ENCODE assay signal across 13 cellular contexts in the genomic region with DNA sequence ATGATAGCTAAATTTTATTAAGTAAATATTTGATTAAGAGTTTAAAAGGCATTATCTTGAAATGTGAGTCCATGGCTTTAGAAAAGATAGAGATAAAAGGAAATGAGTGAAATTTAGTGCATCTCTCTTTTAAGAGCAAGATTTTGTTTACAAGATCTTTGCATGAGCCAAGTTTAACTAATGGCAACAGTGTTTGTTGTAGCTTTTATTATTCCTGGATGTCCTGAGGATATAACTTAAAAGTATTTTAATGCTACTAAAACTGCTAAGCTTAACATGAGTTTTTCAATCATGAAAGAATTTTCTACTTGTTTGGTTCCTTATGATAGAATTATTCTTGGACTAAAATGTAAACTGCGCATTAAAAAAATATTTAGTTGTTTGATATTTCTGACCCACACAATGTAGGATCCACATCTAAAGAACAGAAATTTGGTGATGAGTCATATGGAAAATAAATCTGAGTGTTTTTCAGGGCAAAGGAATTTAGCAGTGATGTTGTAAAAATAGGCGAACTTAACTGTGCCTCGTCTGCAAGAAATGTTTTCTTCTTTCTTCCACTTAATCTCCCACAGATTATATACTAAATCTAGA.
A peak's percentile ranks its signal among the peaks of the same experiment; 100 is the strongest.
DNase-seq lines count a peak whose midpoint lies in the region; ATAC-seq, FAIRE-seq and TF ChIP-seq lines count a peak whose summit lies in the region.
"Had no signal": no experiment of that assay in that cellular context is flagged by ENCODE, and none has a peak within 500 bp of the region (broad histone marks: within the 10 kb centered on the region; RNA-seq: fewer than 3 reads in every experiment).

No MANE protein-coding gene starts in this region.

- H3K4me1 ChIP-seq in GM23248 (ENCODE audit: insufficient read depth) (peaks cover 16% of the 10 kb centered on the region), foreskin keratinocyte (peaks cover 14% of the 10 kb centered on the region)

- H3K27me3 ChIP-seq in GM23248 (replicated peaks; ENCODE audit: insufficient read depth) (no peaks in the 10 kb centered on the region), foreskin keratinocyte (no peaks in the 10 kb centered on the region)

- H3K27ac ChIP-seq in GM23248 (peak overlapping the region; percentile 64), foreskin keratinocyte (no peak overlapping the region)

- in situ Hi-C loops in GM23248 (cut with MboI): no loop called here

- no peaks in the 10 kb centered on the region for H3K36me3 ChIP-seq in GM23248 (ENCODE audit: low read depth)

- TF ChIP-seq POLR2A in erythroblast (IDR thresholded peaks at IDR 0.05; ENCODE audit: low read length): no peak

- no peak overlapping the region for H3K4me3 Mint-ChIP-seq in T-helper 2 cell treated with Interferon-gamma antibody and Interleukin-4, amounts not matched to agents 5 μg/mL and 100 μg/mL, for 36 hours
- H3K4me3 Mint-ChIP-seq: activated B cell treated with CpG ODN at 0.5 μM for 24 hours; CD8-positive, alpha-beta memory T cell had no signal

- ATAC-seq in foreskin keratinocyte: peak; percentile 34

- no peak overlapping the region for H2AFZ ChIP-seq in GM23248

- no peak overlapping the region for H3K4me3 ChIP-seq in GM23248

- H3K36me3 Mint-ChIP-seq in T-helper 2 cell treated with Interferon-gamma antibody and Interleukin-4, amounts not matched to agents 5 μg/mL and 100 μg/mL, for 36 hours (ENCODE audit: low read depth): no peaks in the 10 kb centered on the region

- H3K9me3 ChIP-seq in GM23248 (ENCODE audit: low read depth): no peaks in the 10 kb centered on the region

- peaks cover 6% of the 10 kb centered on the region for H3K27me3 Mint-ChIP-seq in T-helper 2 cell treated with Interferon-gamma antibody and Interleukin-4, amounts not matched to agents 5 μg/mL and 100 μg/mL, for 36 hours (ENCODE audit: low read depth)

- no peaks in the 10 kb centered on the region for H4K20me1 ChIP-seq in GM23248 (ENCODE audit: insufficient read depth)

- H3K4me1 Mint-ChIP-seq in T-helper 2 cell treated with Interferon-gamma antibody and Interleukin-4, amounts not matched to agents 5 μg/mL and 100 μg/mL, for 36 hours (ENCODE audit: low read depth): no peaks in the 10 kb centered on the region
- H3K4me1 Mint-ChIP-seq: activated B cell treated with CpG ODN at 0.5 μM for 24 hours had no signal

- FAIRE-seq in urothelium cell line (lab: Jason Lieb, UNC): no peak

- 3 to 6% methylated on average over 3 of the region's 3 CpGs for WGBS in GM23248 (ENCODE audit: low coverage in 1 of 2, low lambda C conversion rate in 2 of 2, missing lambda C conversion rate in 2 of 2), 2 experiments

- no peak overlapping the region for H3K27ac Mint-ChIP-seq in T-helper 2 cell treated with Interferon-gamma antibody and Interleukin-4, amounts not matched to agents 5 μg/mL and 100 μg/mL, for 36 hours
- H3K27ac Mint-ChIP-seq: activated B cell treated with CpG ODN at 0.5 μM for 24 hours had no signal

- H3K79me2 ChIP-seq in GM23248 (ENCODE audit: insufficient read depth): no peaks in the 10 kb centered on the region

- H3F3A ChIP-seq in GM23248 (ENCODE audit: insufficient read depth): peaks cover 13% of the 10 kb centered on the region

- DNase-seq in GM23248 (peak; percentile 82), astrocyte of the hippocampus (ENCODE audit: low read depth, low spot score) (peak; percentile 58), foreskin keratinocyte (peak in 1 of 2 donors; percentile 44), urothelium cell line (ENCODE audit: low spot score) (peak; percentile 17), NCI-H2196 treated with DMSO at 0.1 percent for 48 hours (lab: John Stamatoyannopoulos, UW; ENCODE audit: unreplicated experiment) (no peak), erythroblast (lab: John Stamatoyannopoulos, UW) (no peak)
- no peak for DNase-seq in T-helper 2 cell treated with Interferon-gamma antibody and Interleukin-4, amounts not matched to agents 5 μg/mL and 100 μg/mL, for 36 hours (ENCODE audit: low spot score)
- DNase-seq: activated B cell treated with CpG ODN at 0.5 μM for 24 hours; CD8-positive, alpha-beta memory T cell; glutamatergic neuron; NCI-H1105; retina; stimulated activated CD4-positive, alpha-beta T cell treated with anti-CD3 and anti-CD28 coated beads, Interleukin-4, amount 100 ng/mL, for 1 hour had no signal

- peak overlapping the region; percentile 36 for H3K4me2 ChIP-seq in GM23248 (ENCODE audit: unreplicated experiment)

- no peaks in the 10 kb centered on the region for H3K9me3 Mint-ChIP-seq in T-helper 2 cell treated with Interferon-gamma antibody and Interleukin-4, amounts not matched to agents 5 μg/mL and 100 μg/mL, for 36 hours
- H3K9me3 Mint-ChIP-seq: activated B cell treated with CpG ODN at 0.5 μM for 24 hours had no signal

- no peaks in the 10 kb centered on the region for H3K9me2 ChIP-seq in GM23248 (ENCODE audit: insufficient read depth)

- no peak for TF ChIP-seq CTCF in foreskin keratinocyte (conservative IDR thresholded peaks at IDR 0.05)

- peak overlapping the region; percentile 2; the same call in 1 of the 2 replicates for H3K9ac ChIP-seq in GM23248

Comparison
In these comparisons a context has a peak if more than half of its experiments do, and no peak if none do; other contexts are left out.
1. DNase-seq: peak in GM23248 (single experiment), astrocyte of the hippocampus (single experiment) and urothelium cell line (single experiment); none in NCI-H2196 treated with DMSO at 0.1 percent for 48 hours (single experiment), erythroblast (0 of 2) and T-helper 2 cell treated with Interferon-gamma antibody and Interleukin-4, amounts not matched to agents 5 μg/mL and 100 μg/mL, for 36 hours (single experiment).